Comparison of ENCODE assay signal across 14 cellular contexts in the genomic region with DNA sequence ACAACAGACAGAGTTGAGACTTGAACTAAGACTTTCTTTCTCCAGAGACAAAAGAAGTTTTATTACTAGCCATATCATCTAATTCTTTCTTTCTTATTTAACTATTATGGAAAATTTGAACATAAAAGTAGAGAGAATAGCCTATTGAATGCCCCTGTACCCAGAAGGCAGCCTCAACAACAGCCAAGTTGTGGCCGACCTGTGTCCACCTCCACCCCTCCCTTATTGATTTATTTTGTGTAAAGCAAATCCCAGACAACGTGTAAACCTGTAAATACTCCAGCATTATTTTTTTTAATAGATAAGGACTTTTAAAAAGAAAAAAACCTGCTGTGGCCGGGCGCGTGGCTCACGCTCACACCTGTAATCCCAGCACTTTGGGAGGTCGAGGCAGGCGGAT. TPM values are rescaled to one million over a fixed set of nuclear protein-coding genes. Genes with fewer than 3 reads are reported as not detected.
A peak's percentile ranks its signal among the peaks of the same experiment; 100 is the strongest.
DNase-seq lines count a peak whose midpoint lies in the region; ATAC-seq and TF ChIP-seq lines count a peak whose summit lies in the region.
"Had no signal": no experiment of that assay in that cellular context is flagged by ENCODE, and none has a peak within 500 bp of the region (broad histone marks: within the 10 kb centered on the region; RNA-seq: fewer than 3 reads in every experiment).

No MANE protein-coding gene starts in this region.

- 38% methylated on average over 8 of the region's 8 CpGs for WGBS in right lobe of liver (ENCODE audit: insufficient coverage, low coverage, low lambda C conversion rate, missing lambda C conversion rate)

- intact Hi-C loops in right lobe of liver (cut with DNase I), result no loop called here

- H3K9me3 Mint-ChIP-seq in GM23338, result no peaks in the 10 kb centered on the region
- H3K9me3 Mint-ChIP-seq: CD4-positive, alpha-beta T cell; H9 had no signal

- H3K27ac ChIP-seq in GM23338 (ENCODE audit: low read depth) (no peak overlapping the region), SJSA1 (peak overlapping the region; percentile 41; the same call in 1 of the 2 replicates), right lobe of liver (peak overlapping the region in 1 of 3 donors; percentile 70)

- no peak overlapping the region for H3K4me3 ChIP-seq in GM23338
- no peak overlapping the region for H3K4me3 ChIP-seq in SJSA1
- peak overlapping the region in 1 of 3 donors; percentile 40 for H3K4me3 ChIP-seq in right lobe of liver

- H3K4me2 ChIP-seq in GM23338, result peak overlapping the region; percentile 71; the same call in 1 of the 2 replicates

- H3K4me1 ChIP-seq in GM23338 (ENCODE audit: insufficient read depth) (peaks cover 13% of the 10 kb centered on the region), SJSA1 (replicated peaks) (peaks cover 17% of the 10 kb centered on the region), right lobe of liver (peaks cover 0 to 21% (median 8%) of the 10 kb centered on the region in 4 donors)

- H3K79me2 ChIP-seq in GM23338 (replicated peaks; ENCODE audit: insufficient read depth), result no peaks in the 10 kb centered on the region

- no peak for TF ChIP-seq CTCF in GM23338 (conservative IDR thresholded peaks at IDR 0.05; ENCODE audit: low read depth in 2 of 2)
- no peak for TF ChIP-seq CTCF in right lobe of liver (IDR thresholded peaks at IDR 0.05)

- H3K27ac Mint-ChIP-seq in GM23338, result no peak overlapping the region
- H3K27ac Mint-ChIP-seq: CD4-positive, alpha-beta T cell; H9 had no signal

- H3K4me3 Mint-ChIP-seq in GM23338, result no peak overlapping the region
- H3K4me3 Mint-ChIP-seq: CD4-positive, alpha-beta T cell; H9 had no signal

- DNase-seq in GM23338 (ENCODE audit: low spot score) (no peak), SJSA1 (ENCODE audit: low read depth in 1 of 2, low spot score in 2 of 2) (no peak), right lobe of liver (no peak), COLO829 (ENCODE audit: low spot score) (no peak)
- DNase-seq: ACHN; CD4-positive, alpha-beta T cell; DMS79 treated with DMSO at 0.1 percent for 48 hours; GF-D8; GOT3; H9; Kasumi-1; KG1 had no signal

- peaks cover 12% of the 10 kb centered on the region; the same call in 2 of the 3 replicates for H3K4me1 Mint-ChIP-seq in GM23338

- H3K9me3 ChIP-seq in SJSA1 (replicated peaks), result no peaks in the 10 kb centered on the region
- no peaks in the 10 kb centered on the region for H3K9me3 ChIP-seq in right lobe of liver

- no peak for ATAC-seq in GM23338
- ATAC-seq in right lobe of liver, result peak; percentile 33 to 55 (median 43)
- no peak for ATAC-seq in HG02588 (IDR thresholded peaks at IDR 0.05; ENCODE audit: unreplicated experiment)

- 0 out of 2 replicates have a peak, but pooled peaks cover 5% of the 10 kb centered on the region for H3F3A ChIP-seq in GM23338 (replicated peaks; ENCODE audit: low read depth)

- peaks cover 15% of the 10 kb centered on the region for H3K27me3 Mint-ChIP-seq in GM23338 (ENCODE audit: insufficient read depth, low read depth, poor library complexity)

- TF ChIP-seq POLR2A in right lobe of liver (IDR thresholded peaks at IDR 0.05), result no peak

- H3K36me3 ChIP-seq in GM23338 (ENCODE audit: insufficient read depth) (no peaks in the 10 kb centered on the region), SJSA1 (no peaks in the 10 kb centered on the region), right lobe of liver (no peaks in the 10 kb centered on the region)

- no peaks in the 10 kb centered on the region for H4K20me1 ChIP-seq in GM23338 (replicated peaks; ENCODE audit: insufficient read depth)

- no peaks in the 10 kb centered on the region; the same call in 2 of the 3 replicates for H3K36me3 Mint-ChIP-seq in GM23338 (ENCODE audit: low read depth)

- no peak overlapping the region; the same call in 1 of the 2 replicates for H2AFZ ChIP-seq in GM23338

- H3K27me3 ChIP-seq in GM23338 (ENCODE audit: insufficient read depth) (no peaks in the 10 kb centered on the region), SJSA1 (replicated peaks) (no peaks in the 10 kb centered on the region), right lobe of liver (no peaks in the 10 kb centered on the region)

- no peaks in the 10 kb centered on the region for H3K9me2 ChIP-seq in GM23338 (ENCODE audit: insufficient read depth)

TF ChIP-seq in GM23338, 12 proteins besides CTCF, POLR2A, EP300 and RAD21 (continues in another document):
- TF ChIP-seq EZH2 (IDR thresholded peaks at IDR 0.05; ENCODE audit: low read depth, unreplicated experiment) (no peak), NANOG (IDR thresholded peaks at IDR 0.05; ENCODE audit: borderline replicate concordance) (no peak), ZNF331 (CRISPR knock-in tag; IDR thresholded peaks at IDR 0.05; ENCODE audit: low read depth) (no peak), POLR2AphosphoS5 (IDR thresholded peaks at IDR 0.05; ENCODE audit: low read depth) (no peak), EZH2phosphoT487 (IDR thresholded peaks at IDR 0.05; ENCODE audit: unreplicated experiment) (no peak), ZNF114 (CRISPR knock-in tag; IDR thresholded peaks at IDR 0.05) (no peak), JUNB (IDR thresholded peaks at IDR 0.05; ENCODE audit: unreplicated experiment) (no peak), STAT1 (IDR thresholded peaks at IDR 0.05; ENCODE audit: unreplicated experiment) (no peak)
- TF ChIP-seq, protein P1, sequence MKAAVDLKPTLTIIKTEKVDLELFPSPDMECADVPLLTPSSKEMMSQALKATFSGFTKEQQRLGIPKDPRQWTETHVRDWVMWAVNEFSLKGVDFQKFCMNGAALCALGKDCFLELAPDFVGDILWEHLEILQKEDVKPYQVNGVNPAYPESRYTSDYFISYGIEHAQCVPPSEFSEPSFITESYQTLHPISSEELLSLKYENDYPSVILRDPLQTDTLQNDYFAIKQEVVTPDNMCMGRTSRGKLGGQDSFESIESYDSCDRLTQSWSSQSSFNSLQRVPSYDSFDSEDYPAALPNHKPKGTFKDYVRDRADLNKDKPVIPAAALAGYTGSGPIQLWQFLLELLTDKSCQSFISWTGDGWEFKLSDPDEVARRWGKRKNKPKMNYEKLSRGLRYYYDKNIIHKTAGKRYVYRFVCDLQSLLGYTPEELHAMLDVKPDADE (IDR thresholded peaks at IDR 0.05), result no peak
- TF ChIP-seq, protein P2, sequence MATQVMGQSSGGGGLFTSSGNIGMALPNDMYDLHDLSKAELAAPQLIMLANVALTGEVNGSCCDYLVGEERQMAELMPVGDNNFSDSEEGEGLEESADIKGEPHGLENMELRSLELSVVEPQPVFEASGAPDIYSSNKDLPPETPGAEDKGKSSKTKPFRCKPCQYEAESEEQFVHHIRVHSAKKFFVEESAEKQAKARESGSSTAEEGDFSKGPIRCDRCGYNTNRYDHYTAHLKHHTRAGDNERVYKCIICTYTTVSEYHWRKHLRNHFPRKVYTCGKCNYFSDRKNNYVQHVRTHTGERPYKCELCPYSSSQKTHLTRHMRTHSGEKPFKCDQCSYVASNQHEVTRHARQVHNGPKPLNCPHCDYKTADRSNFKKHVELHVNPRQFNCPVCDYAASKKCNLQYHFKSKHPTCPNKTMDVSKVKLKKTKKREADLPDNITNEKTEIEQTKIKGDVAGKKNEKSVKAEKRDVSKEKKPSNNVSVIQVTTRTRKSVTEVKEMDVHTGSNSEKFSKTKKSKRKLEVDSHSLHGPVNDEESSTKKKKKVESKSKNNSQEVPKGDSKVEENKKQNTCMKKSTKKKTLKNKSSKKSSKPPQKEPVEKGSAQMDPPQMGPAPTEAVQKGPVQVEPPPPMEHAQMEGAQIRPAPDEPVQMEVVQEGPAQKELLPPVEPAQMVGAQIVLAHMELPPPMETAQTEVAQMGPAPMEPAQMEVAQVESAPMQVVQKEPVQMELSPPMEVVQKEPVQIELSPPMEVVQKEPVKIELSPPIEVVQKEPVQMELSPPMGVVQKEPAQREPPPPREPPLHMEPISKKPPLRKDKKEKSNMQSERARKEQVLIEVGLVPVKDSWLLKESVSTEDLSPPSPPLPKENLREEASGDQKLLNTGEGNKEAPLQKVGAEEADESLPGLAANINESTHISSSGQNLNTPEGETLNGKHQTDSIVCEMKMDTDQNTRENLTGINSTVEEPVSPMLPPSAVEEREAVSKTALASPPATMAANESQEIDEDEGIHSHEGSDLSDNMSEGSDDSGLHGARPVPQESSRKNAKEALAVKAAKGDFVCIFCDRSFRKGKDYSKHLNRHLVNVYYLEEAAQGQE (IDR thresholded peaks at IDR 0.05; ENCODE audit: unreplicated experiment), result no peak

RNA-seq across cellular contexts. Expression of a gene that starts 26.1 kb away (rescaled TPM):
- total RNA-seq in GM23338 (2014; rRNA removed; shearing (Covaris generic)), result not detected in 2 replicates
- polyA plus RNA-seq in GM23338 (2016; fragmentation: Nextera tagmentation; extraction: Ambion mirVana), result 0.81 and 0.89 TPM in 2 replicates
- total RNA-seq in SJSA1 (2014; rRNA removed; shearing (Covaris generic)), result not detected in 2 replicates
- total RNA-seq in right lobe of liver, result 1 to 10 TPM in 1 of 6 experiments, not detected in 5; 1.0 TPM
- total RNA-seq: CD4-positive, alpha-beta T cell had no signal
- polyA plus RNA-seq: BJ had no signal

RNA-seq across cellular contexts. Expression of a gene that starts 45.3 kb away (rescaled TPM):
- 3.6 and 4.3 TPM in 2 replicates for total RNA-seq in GM23338 (2014; rRNA removed; shearing (Covaris generic))
- polyA plus RNA-seq in GM23338 (2016; fragmentation: Nextera tagmentation; extraction: Ambion mirVana), result 2.3 and 3.4 TPM in 2 replicates
- not detected in 2 replicates for total RNA-seq in SJSA1 (2014; rRNA removed; shearing (Covaris generic))
- 1 to 10 TPM in 5 of 6 experiments, under 1 TPM in 1; 0.99 to 2.0 (median 1.5) TPM for total RNA-seq in right lobe of liver

RNA-seq across cellular contexts. Expression of a gene that starts 48.0 kb away (rescaled TPM):
- 16.2 and 17.4 TPM in 2 replicates for total RNA-seq in GM23338 (2014; rRNA removed; shearing (Covaris generic))
- 14.0 and 14.6 TPM in 2 replicates for polyA plus RNA-seq in GM23338 (2016; fragmentation: Nextera tagmentation; extraction: Ambion mirVana)
- total RNA-seq in SJSA1 (2014; rRNA removed; shearing (Covaris generic)), result not detected in 2 replicates
- 100 to 1,000 TPM; 285 to 486 (median 374) TPM for total RNA-seq in right lobe of liver
- total RNA-seq: CD4-positive, alpha-beta T cell had no signal
- polyA plus RNA-seq: BJ had no signal

RNA-seq across cellular contexts. Expression of a gene that starts 49.1 kb away (rescaled TPM):
- total RNA-seq in GM23338 (2014; rRNA removed; shearing (Covaris generic)), result 1.5 and 1.7 TPM in 2 replicates
- 26.8 and 31.3 TPM in 2 replicates for polyA plus RNA-seq in GM23338 (2016; fragmentation: Nextera tagmentation; extraction: Ambion mirVana)
- not detected in 2 replicates for total RNA-seq in SJSA1 (2014; rRNA removed; shearing (Covaris generic))
- total RNA-seq in right lobe of liver, result 100 to 1,000 TPM in 4 of 6 experiments, 10 to 100 TPM in 2; 38.9 to 263 (median 140) TPM

RNA-seq across cellular contexts. Expression of a gene that starts 53.5 kb away (rescaled TPM):
- total RNA-seq in GM23338 (2014; rRNA removed; shearing (Covaris generic)), result 9.6 and 15.9 TPM in 2 replicates
- 43.7 and 44.0 TPM in 2 replicates for polyA plus RNA-seq in GM23338 (2016; fragmentation: Nextera tagmentation; extraction: Ambion mirVana)
- not detected in 2 replicates for total RNA-seq in SJSA1 (2014; rRNA removed; shearing (Covaris generic))
- under 1 TPM in 1 of 6 experiments, not detected in 5; 0.49 TPM for total RNA-seq in right lobe of liver

Comparison
In these comparisons a context has a peak if more than half of its experiments do, and no peak if none do; other contexts are left out.
1. ATAC-seq: peak in right lobe of liver (4 of 4); none in GM23338 (single experiment) and HG02588 (single experiment).
2. RNA of a gene that starts 48.0 kb away (total RNA-seq): 285 to 486 TPM in right lobe of liver and 16.2 to 17.4 TPM in GM23338; not detected in SJSA1; every median in the first group is over 10 times any median in the second.